8 cellular contexts compared by ENCODE assay signal in the genomic region with DNA sequence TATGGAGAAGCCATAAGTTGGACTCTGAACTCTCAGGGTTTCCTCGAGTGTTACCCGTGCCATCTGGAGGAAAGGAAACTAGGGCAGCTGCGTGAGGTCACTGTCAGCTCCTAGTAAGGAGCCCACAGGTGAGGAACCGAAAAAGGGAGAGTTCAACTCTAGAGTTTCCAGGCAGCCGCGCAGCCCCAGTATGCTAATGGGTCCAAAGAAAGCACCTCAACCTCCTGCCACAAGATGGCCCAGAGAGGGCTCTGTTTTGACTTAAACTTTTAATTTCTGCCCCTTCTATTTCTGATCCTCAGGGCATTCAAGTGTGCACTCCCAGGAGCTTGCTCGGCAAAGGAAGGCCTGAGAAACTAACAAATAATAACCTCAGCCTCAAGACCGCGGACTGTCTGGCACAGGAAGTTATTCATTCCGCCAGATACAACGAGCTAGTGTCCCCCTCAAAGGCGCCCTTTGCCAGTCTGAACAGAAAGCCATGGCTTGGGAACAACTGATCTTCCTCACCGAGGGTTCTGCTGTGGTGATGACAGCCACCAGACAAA. TPM values are rescaled to one million over a fixed set of nuclear protein-coding genes. Genes with fewer than 3 reads are reported as not detected.
DNase-seq lines count a peak whose midpoint lies in the region; ATAC-seq, FAIRE-seq and TF ChIP-seq lines count a peak whose summit lies in the region.

No MANE protein-coding gene starts in this region.

- H3K4me1 ChIP-seq in OCI-LY1 (ENCODE audit: insufficient read depth, low read length, severe bottlenecking) = peaks cover 63% of the 10 kb centered on the region
- H3K4me1 ChIP-seq in endothelial cell of umbilical vein (ENCODE audit: control insufficient read depth, extremely low read depth, insufficient read depth, low read length) = peaks cover 33% of the 10 kb centered on the region

- peak; percentile 73 for FAIRE-seq in endothelial cell of umbilical vein (lab: Jason Lieb, UNC)

- H3K4me3 ChIP-seq in OCI-LY1 (ENCODE audit: low read depth, low read length, poor library complexity, severe bottlenecking) (peak overlapping the region; percentile 18), endothelial cell of umbilical vein (replicated peaks in 1 of 3; ENCODE audit: insufficient read depth in 1 of 3, low read depth in 1 of 3, low read length in 3 of 3) (no peak overlapping the region)

- dilution Hi-C loops in endothelial cell of umbilical vein (cut with MboI; ENCODE audit: extremely low pct_ligation_motif_present, low sequenced_read_pairs) = no loop called here

- H3K27ac ChIP-seq in OCI-LY1 (ENCODE audit: low read depth, low read length, poor library complexity, severe bottlenecking) (peak overlapping the region; percentile 80), endothelial cell of umbilical vein (ENCODE audit: insufficient read depth, low read depth, low read length) (peak overlapping the region; percentile 48)

- CTCF ChIA-PET in endothelial cell of umbilical vein (lab: Charles Lee) = interaction anchor here (0.7 to 4.3 kb wide), 5 partner anchors 11 to 1004 kb away, joined by 3 to 42 read pairs (median 10); partner anchors contain the start of gene SCARB2

- H3K9me3 ChIP-seq in OCI-LY1 (ENCODE audit: low read length) = no peaks in the 10 kb centered on the region
- no peaks in the 10 kb centered on the region for H3K9me3 ChIP-seq in endothelial cell of umbilical vein (replicated peaks; ENCODE audit: control insufficient read depth, insufficient read depth, low read length)

- ATAC-seq in HG02884 (IDR thresholded peaks at IDR 0.05; ENCODE audit: unreplicated experiment) = peak; percentile 78

- H2AFZ ChIP-seq in OCI-LY1 (ENCODE audit: low read length) = no peak overlapping the region
- H2AFZ ChIP-seq in endothelial cell of umbilical vein (ENCODE audit: low read depth, low read length) = peak overlapping the region; percentile 42

- no peaks in the 10 kb centered on the region for H3K9me2 ChIP-seq in OCI-LY1 (ENCODE audit: low read depth, low read length)

- no peaks in the 10 kb centered on the region for H3K9me1 ChIP-seq in endothelial cell of umbilical vein (replicated peaks; ENCODE audit: control insufficient read depth, extremely low read depth, insufficient read depth, low read length)

- peak; percentile 35 for TF ChIP-seq CTCF in OCI-LY1 (IDR thresholded peaks at IDR 0.05; ENCODE audit: low read length)
- TF ChIP-seq CTCF in endothelial cell of umbilical vein (IDR thresholded peaks at IDR 0.05; ENCODE audit: extremely low read depth in 1 of 2, insufficient read depth in 1 of 2, low read depth in 1 of 2, low read length in 2 of 2) = no peak

- H3K79me2 ChIP-seq in OCI-LY1 (ENCODE audit: insufficient read depth, low read length) (no peaks in the 10 kb centered on the region), endothelial cell of umbilical vein (ENCODE audit: control insufficient read depth, insufficient read depth, low read length) (peaks cover 41% of the 10 kb centered on the region)

- BruUV-seq in endothelial cell of umbilical vein (replicated peaks; lab: Mats Ljungman, UMichigan) = no TSS peak

- H3K9ac ChIP-seq in OCI-LY1 (ENCODE audit: low read length) (no peak overlapping the region; the same call in 1 of the 2 replicates), endothelial cell of umbilical vein (replicated peaks; ENCODE audit: extremely low read depth, insufficient read depth, low read length) (no peak overlapping the region)

- H3K4me2 ChIP-seq in OCI-LY1 (ENCODE audit: low read length) = peak overlapping the region; percentile 40
- H3K4me2 ChIP-seq in endothelial cell of umbilical vein (ENCODE audit: insufficient read depth, low read length) = peak overlapping the region; percentile 26

- H3F3A ChIP-seq in OCI-LY1 (ENCODE audit: insufficient read depth, low read length) = no peaks in the 10 kb centered on the region

- intact Hi-C loops in endothelial cell of umbilical vein (cut with micrococcal nuclease) = no loop called here

- DNase-seq in stimulated activated CD4-positive, alpha-beta T cell treated with anti-CD3 and anti-CD28 coated beads, Interleukin-15, amount 100 ng/mL, for 24 hours = peak; percentile 29
- no peak for DNase-seq in stimulated activated CD4-positive, alpha-beta T cell treated with anti-CD3 and anti-CD28 coated beads, Interleukin-4, amount 100 ng/mL, for 1 hour
- DNase-seq in endothelial cell of umbilical vein (ENCODE audit: low read depth, low spot score) = peak; percentile 59
- peak in 54 of 56 donors; percentile 7 to 86 (median 64) for DNase-seq in nucleus accumbens (lab: John Stamatoyannopoulos, UW)
- DNase-seq in NCI-H1105 (lab: John Stamatoyannopoulos, UW) = no peak
- DNase-seq in NCI-H128 (lab: John Stamatoyannopoulos, UW; ENCODE audit: unreplicated experiment) = no peak

- no peak for TF ChIP-seq POLR2A in endothelial cell of umbilical vein (IDR thresholded peaks at IDR 0.05; ENCODE audit: low read depth, low read length)

- H4K20me1 ChIP-seq in OCI-LY1 (ENCODE audit: insufficient read depth, low read length) = no peaks in the 10 kb centered on the region
- H4K20me1 ChIP-seq in endothelial cell of umbilical vein (replicated peaks; ENCODE audit: control insufficient read depth, extremely low read depth, insufficient read depth, low read length) = no peaks in the 10 kb centered on the region

- no peaks in the 10 kb centered on the region for H3K36me3 ChIP-seq in OCI-LY1 (ENCODE audit: insufficient read depth, low read length)
- peaks cover 2 to 4% of the 10 kb centered on the region in 2 experiments for H3K36me3 ChIP-seq in endothelial cell of umbilical vein (ENCODE audit: control insufficient read depth in 2 of 2, extremely low read depth in 1 of 2, insufficient read depth in 2 of 2, low read length in 2 of 2)

- POLR2A ChIA-PET in endothelial cell of umbilical vein (lab: Charles Lee) = no interaction called here

- H3K27me3 ChIP-seq in OCI-LY1 (ENCODE audit: insufficient read depth, low read length) (no peaks in the 10 kb centered on the region), endothelial cell of umbilical vein (ENCODE audit: control insufficient read depth in 2 of 2, insufficient read depth in 2 of 2, low read length in 2 of 2) (no peaks in the 10 kb centered on the region)

TF ChIP-seq in endothelial cell of umbilical vein, 7 proteins besides CTCF, POLR2A, EP300 and RAD21:
- TF ChIP-seq FOS (IDR thresholded peaks at IDR 0.05; ENCODE audit: borderline replicate concordance, insufficient read depth, low read length) (no peak), EZH2 (IDR thresholded peaks at IDR 0.05; ENCODE audit: borderline replicate concordance, low read depth, low read length, severe bottlenecking) (no peak), POLR2AphosphoS5 (IDR thresholded peaks at IDR 0.05; ENCODE audit: insufficient read depth, low read depth, low read length) (no peak), JUN (IDR thresholded peaks at IDR 0.05; ENCODE audit: borderline replicate concordance, insufficient read depth, insufficient read length, low read depth) (no peak)

RNA-seq across cellular contexts. Expression of gene SCARB2, which starts 13.9 kb away (rescaled TPM):
- total RNA-seq in endothelial cell of umbilical vein = 116 and 122 TPM in 2 replicates
- 63.2 and 75.2 TPM in 2 replicates for polyA plus RNA-seq in endothelial cell of umbilical vein
- 62.2 and 64.5 TPM in 2 replicates for polyA plus RNA-seq in endothelial cell of umbilical vein (2011; cell fraction: cytosol; rRNA removed)
- 61.7 and 70.8 TPM in 2 replicates for polyA plus RNA-seq in endothelial cell of umbilical vein (2011; cell fraction: nucleus; rRNA removed)
- 129 and 153 TPM in 2 replicates for polyA plus RNA-seq in endothelial cell of umbilical vein (2012)
- 218 and 228 TPM in 2 replicates for polyA minus RNA-seq in endothelial cell of umbilical vein
- polyA minus RNA-seq in endothelial cell of umbilical vein (2011; cell fraction: cytosol; rRNA and poly(A)+ RNA removed) = 26.6 TPM
- polyA minus RNA-seq in endothelial cell of umbilical vein (2011; cell fraction: nucleus; rRNA and poly(A)+ RNA removed) = 62.6 and 93.7 TPM in 2 replicates

RNA-seq across cellular contexts. Expression of gene NUP54, which starts 51.5 kb away (rescaled TPM):
- total RNA-seq in endothelial cell of umbilical vein = 45.7 and 49.9 TPM in 2 replicates
- polyA plus RNA-seq in endothelial cell of umbilical vein = 15.4 and 25.7 TPM in 2 replicates
- polyA plus RNA-seq in endothelial cell of umbilical vein (2011; cell fraction: cytosol; rRNA removed) = 28.7 and 30.3 TPM in 2 replicates
- 36.4 and 52.6 TPM in 2 replicates for polyA plus RNA-seq in endothelial cell of umbilical vein (2011; cell fraction: nucleus; rRNA removed)
- polyA plus RNA-seq in endothelial cell of umbilical vein (2012) = 21.4 and 32.6 TPM in 2 replicates
- 52.7 and 75.3 TPM in 2 replicates for polyA minus RNA-seq in endothelial cell of umbilical vein
- 19.3 TPM for polyA minus RNA-seq in endothelial cell of umbilical vein (2011; cell fraction: cytosol; rRNA and poly(A)+ RNA removed)
- 34.6 and 56.3 TPM in 2 replicates for polyA minus RNA-seq in endothelial cell of umbilical vein (2011; cell fraction: nucleus; rRNA and poly(A)+ RNA removed)

RNA-seq across cellular contexts. Expression of gene FAM47E, which starts 51.8 kb away (rescaled TPM):
- 0.11 TPM in 1 of 2 replicates, not detected in the other for total RNA-seq in endothelial cell of umbilical vein
- polyA plus RNA-seq in endothelial cell of umbilical vein = not detected in 2 replicates
- not detected in 2 replicates for polyA plus RNA-seq in endothelial cell of umbilical vein (2011; cell fraction: cytosol; rRNA removed)
- polyA plus RNA-seq in endothelial cell of umbilical vein (2011; cell fraction: nucleus; rRNA removed) = 0.11 and 0.32 TPM in 2 replicates
- not detected in 2 replicates for polyA plus RNA-seq in endothelial cell of umbilical vein (2012)
- not detected in 2 replicates for polyA minus RNA-seq in endothelial cell of umbilical vein
- not detected for polyA minus RNA-seq in endothelial cell of umbilical vein (2011; cell fraction: cytosol; rRNA and poly(A)+ RNA removed)
- polyA minus RNA-seq in endothelial cell of umbilical vein (2011; cell fraction: nucleus; rRNA and poly(A)+ RNA removed) = 1.2 TPM in 1 of 2 replicates, not detected in the other

Comparison
In these comparisons a context has a peak if more than half of its experiments do, and no peak if none do; other contexts are left out.
1. DNase-seq: peak in stimulated activated CD4-positive, alpha-beta T cell treated with anti-CD3 and anti-CD28 coated beads, Interleukin-15, amount 100 ng/mL, for 24 hours (single experiment), endothelial cell of umbilical vein (single experiment) and nucleus accumbens (54 of 56); none in stimulated activated CD4-positive, alpha-beta T cell treated with anti-CD3 and anti-CD28 coated beads, Interleukin-4, amount 100 ng/mL, for 1 hour (single experiment), NCI-H1105 (single experiment) and NCI-H128 (single experiment).